Comparison of ENCODE assay signal across 1 cellular context in the genomic region with DNA sequence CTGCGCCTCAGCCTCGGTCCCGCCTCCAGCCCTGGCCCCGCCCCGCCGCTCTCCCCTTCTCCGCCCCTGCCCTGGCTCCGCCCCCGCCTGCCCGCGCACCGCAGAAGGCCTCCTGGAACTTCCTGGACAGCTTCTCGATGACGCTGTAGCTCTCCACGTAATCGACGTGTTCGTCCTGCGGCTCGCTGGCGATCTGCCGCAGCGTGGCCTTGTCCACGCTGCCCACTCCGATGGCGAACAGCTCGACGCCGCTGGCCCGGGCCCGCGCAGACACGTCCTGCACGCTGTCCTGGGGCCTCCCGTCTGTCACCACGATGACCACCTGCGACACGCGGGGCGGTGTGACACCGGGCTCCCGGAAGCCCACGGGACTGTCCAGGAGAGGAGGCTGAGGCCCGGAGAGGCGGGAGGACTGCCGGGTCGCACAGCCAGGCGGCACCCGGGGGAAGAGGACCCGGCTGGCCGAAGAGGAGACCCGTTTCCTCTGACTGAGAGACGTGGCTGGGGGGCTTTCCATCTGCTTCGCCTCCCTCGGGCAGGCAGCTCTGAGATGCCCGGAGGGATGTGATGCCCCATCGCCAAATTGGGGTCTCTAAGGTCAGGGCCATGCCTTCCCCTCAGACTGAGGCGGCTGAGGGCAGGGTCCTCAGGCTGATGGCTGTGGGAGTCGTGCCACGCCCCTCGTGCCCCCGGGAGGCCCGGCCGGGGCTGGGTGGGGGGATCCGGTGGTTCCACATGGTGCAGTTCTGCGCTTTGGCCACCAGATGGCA.
TF ChIP-seq lines count a peak whose summit lies in the region.

No MANE protein-coding gene starts in this region.

TF ChIP-seq in K562, 482 proteins besides CTCF, POLR2A, EP300 and RAD21 (continued from another document and continues in another):
- no peak; the same call in 1 of the 2 replicates for TF ChIP-seq MIER1 (IDR thresholded peaks at IDR 0.05; ENCODE audit: low read depth)
- TF ChIP-seq, protein P1, sequence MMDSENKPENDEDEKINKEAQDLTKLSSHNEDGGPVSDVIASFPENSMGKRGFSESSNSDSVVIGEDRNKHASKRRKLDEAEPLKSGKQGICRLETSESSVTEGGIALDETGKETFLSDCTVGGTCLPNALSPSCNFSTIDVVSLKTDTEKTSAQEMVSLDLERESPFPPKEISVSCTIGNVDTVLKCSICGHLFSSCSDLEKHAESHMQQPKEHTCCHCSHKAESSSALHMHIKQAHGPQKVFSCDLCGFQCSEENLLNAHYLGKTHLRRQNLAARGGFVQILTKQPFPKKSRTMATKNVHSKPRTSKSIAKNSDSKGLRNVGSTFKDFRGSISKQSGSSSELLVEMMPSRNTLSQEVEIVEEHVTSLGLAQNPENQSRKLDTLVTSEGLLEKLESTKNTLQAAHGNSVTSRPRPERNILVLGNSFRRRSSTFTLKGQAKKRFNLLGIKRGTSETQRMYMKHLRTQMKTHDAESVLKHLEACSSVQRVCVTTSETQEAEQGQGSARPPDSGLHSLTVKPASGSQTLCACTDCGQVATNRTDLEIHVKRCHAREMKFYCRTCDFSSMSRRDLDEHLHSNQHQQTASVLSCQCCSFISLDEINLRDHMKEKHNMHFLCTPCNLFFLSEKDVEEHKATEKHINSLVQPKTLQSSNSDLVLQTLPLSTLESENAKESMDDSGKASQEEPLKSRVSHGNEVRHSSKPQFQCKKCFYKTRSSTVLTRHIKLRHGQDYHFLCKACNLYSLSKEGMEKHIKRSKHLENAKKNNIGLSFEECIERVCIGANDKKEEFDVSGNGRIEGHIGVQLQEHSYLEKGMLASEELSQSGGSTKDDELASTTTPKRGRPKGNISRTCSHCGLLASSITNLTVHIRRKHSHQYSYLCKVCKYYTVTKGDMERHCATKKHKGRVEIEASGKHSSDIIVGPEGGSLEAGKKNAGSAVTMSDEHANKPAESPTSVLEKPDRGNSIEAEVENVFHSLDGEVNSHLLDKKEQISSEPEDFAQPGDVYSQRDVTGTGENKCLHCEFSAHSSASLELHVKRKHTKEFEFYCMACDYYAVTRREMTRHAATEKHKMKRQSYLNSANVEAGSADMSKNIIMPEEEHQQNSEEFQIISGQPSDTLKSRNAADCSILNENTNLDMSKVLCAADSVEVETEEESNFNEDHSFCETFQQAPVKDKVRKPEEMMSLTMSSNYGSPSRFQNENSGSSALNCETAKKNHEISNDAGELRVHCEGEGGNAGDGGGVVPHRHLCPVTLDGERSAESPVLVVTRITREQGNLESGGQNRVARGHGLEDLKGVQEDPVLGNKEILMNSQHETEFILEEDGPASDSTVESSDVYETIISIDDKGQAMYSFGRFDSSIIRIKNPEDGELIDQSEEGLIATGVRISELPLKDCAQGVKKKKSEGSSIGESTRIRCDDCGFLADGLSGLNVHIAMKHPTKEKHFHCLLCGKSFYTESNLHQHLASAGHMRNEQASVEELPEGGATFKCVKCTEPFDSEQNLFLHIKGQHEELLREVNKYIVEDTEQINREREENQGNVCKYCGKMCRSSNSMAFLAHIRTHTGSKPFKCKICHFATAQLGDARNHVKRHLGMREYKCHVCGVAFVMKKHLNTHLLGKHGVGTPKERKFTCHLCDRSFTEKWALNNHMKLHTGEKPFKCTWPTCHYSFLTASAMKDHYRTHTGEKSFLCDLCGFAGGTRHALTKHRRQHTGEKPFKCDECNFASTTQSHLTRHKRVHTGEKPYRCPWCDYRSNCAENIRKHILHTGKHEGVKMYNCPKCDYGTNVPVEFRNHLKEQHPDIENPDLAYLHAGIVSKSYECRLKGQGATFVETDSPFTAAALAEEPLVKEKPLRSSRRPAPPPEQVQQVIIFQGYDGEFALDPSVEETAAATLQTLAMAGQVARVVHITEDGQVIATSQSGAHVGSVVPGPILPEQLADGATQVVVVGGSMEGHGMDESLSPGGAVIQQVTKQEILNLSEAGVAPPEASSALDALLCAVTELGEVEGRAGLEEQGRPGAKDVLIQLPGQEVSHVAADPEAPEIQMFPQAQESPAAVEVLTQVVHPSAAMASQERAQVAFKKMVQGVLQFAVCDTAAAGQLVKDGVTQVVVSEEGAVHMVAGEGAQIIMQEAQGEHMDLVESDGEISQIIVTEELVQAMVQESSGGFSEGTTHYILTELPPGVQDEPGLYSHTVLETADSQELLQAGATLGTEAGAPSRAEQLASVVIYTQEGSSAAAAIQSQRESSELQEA (IDR thresholded peaks at IDR 0.05; ENCODE audit: low read depth) = no peak
- TF ChIP-seq ELF1 (tag; IDR thresholded peaks at IDR 0.05) = peak; percentile 92
- TF ChIP-seq GATA2 (CRISPR knock-in tag; IDR thresholded peaks at IDR 0.05) = no peak
- TF ChIP-seq RNF219 (CRISPR knock-in tag; IDR thresholded peaks at IDR 0.05) = no peak
- no peak for TF ChIP-seq SMARCC2 (IDR thresholded peaks at IDR 0.05; ENCODE audit: low read depth)
- TF ChIP-seq HMG20A (CRISPR knock-in tag; conservative IDR thresholded peaks at IDR 0.05) = no peak
- peak; percentile 77 for TF ChIP-seq ZNF239 (CRISPR knock-in tag; IDR thresholded peaks at IDR 0.05)
- TF ChIP-seq GATAD2A (IDR thresholded peaks at IDR 0.05) = peak; percentile 79
- TF ChIP-seq ZNF75A (CRISPR knock-in tag; IDR thresholded peaks at IDR 0.05) = peak; percentile 64; the same call in 1 of the 2 replicates
- TF ChIP-seq POLR3G (IDR thresholded peaks at IDR 0.05; ENCODE audit: extremely low read depth, insufficient read length, insufficient replicate concordance) = no peak
- TF ChIP-seq, protein P2, sequence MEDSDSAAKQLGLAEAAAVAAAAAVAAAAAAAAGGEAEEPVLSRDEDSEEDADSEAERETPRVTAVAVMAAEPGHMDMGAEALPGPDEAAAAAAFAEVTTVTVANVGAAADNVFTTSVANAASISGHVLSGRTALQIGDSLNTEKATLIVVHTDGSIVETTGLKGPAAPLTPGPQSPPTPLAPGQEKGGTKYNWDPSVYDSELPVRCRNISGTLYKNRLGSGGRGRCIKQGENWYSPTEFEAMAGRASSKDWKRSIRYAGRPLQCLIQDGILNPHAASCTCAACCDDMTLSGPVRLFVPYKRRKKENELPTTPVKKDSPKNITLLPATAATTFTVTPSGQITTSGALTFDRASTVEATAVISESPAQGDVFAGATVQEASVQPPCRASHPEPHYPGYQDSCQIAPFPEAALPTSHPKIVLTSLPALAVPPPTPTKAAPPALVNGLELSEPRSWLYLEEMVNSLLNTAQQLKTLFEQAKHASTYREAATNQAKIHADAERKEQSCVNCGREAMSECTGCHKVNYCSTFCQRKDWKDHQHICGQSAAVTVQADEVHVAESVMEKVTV (CRISPR knock-in tag; IDR thresholded peaks at IDR 0.05) = no peak; the same call in 1 of the 2 replicates
- TF ChIP-seq CLOCK (CRISPR knock-in tag; IDR thresholded peaks at IDR 0.05; ENCODE audit: borderline replicate concordance) = 0 out of 2 replicates have a peak, but pooled peaks have one; percentile 17
- peak; percentile 96 for TF ChIP-seq E2F3 (CRISPR knock-in tag; IDR thresholded peaks at IDR 0.05)
- peak; percentile 60; the same call in 1 of the 2 replicates for TF ChIP-seq NR2C2 (CRISPR knock-in tag; IDR thresholded peaks at IDR 0.05)
- TF ChIP-seq NR2C2 (tag; IDR thresholded peaks at IDR 0.05) = peak; percentile 89
- TF ChIP-seq PYGO2 (tag; IDR thresholded peaks at IDR 0.05) = no peak
- peak; percentile 30 for TF ChIP-seq ZNF146 (CRISPR knock-in tag; IDR thresholded peaks at IDR 0.05; ENCODE audit: unreplicated experiment)
- TF ChIP-seq ZNF217 (CRISPR knock-in tag; IDR thresholded peaks at IDR 0.05) = 0 out of 2 replicates have a peak, but pooled peaks have one; percentile 72
- TF ChIP-seq ZNF77 (CRISPR knock-in tag; IDR thresholded peaks at IDR 0.05) = peak; percentile 72; the same call in 1 of the 2 replicates
- peak; percentile 10; the same call in 1 of the 2 replicates for TF ChIP-seq LARP7 (IDR thresholded peaks at IDR 0.05)
- TF ChIP-seq, protein P3, sequence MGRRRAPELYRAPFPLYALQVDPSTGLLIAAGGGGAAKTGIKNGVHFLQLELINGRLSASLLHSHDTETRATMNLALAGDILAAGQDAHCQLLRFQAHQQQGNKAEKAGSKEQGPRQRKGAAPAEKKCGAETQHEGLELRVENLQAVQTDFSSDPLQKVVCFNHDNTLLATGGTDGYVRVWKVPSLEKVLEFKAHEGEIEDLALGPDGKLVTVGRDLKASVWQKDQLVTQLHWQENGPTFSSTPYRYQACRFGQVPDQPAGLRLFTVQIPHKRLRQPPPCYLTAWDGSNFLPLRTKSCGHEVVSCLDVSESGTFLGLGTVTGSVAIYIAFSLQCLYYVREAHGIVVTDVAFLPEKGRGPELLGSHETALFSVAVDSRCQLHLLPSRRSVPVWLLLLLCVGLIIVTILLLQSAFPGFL (CRISPR knock-in tag; IDR thresholded peaks at IDR 0.05) = no peak
- TF ChIP-seq, protein P4, sequence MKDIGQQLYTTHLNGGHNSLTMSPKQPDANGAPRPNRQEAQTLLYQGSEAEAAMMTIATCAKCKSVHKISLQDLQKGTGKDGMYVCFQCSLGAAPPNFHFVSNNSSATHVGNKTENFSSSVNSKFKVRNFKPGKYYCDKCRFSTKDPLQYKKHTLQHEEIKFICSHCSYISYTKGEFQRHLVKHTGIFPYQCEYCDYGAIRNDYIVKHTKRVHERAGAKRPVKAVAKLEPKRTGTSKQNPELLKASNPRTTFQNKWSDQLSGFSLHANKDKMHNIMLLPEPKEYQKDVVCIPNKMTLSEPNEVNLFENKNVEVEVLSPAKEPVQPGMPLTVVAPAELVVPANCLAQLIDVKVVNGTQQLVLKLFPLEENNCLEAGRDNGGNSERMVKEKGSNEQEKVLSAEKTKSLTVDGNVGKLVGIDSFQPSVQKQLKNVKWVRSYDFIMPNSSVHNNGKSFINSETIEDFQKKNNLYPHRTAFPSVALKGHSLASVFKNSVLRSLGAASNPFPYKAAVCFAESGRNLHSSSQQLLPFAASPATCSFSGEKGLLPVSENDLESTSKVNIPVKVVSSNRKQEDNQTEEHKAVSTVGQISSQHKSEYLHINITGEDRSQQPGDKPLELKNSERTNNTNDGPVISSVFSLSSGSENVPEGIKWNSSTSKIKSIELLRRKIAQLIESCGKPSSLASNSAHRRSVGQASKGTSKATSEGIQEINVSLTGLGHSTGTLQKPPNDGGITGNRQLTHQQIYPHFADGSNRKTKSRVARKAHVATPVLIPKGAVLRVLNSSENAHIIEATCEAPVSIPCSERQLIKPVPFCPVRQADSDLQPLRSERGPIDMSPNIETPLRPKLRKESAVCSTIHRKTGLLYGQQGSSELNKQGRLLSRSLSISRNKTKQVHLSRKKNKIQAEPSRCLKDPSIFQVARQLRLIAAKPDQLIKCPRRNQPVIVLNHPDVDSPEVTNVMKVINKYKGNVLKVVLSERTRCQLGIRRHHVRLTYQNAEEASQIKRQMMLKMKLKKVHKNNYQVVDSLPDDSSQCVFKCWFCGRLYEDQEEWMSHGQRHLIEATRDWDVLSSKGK (CRISPR knock-in tag; IDR thresholded peaks at IDR 0.05) = no peak
- TF ChIP-seq IFI16 (CRISPR knock-in tag; IDR thresholded peaks at IDR 0.05) = no peak
- no peak for TF ChIP-seq IRF9 (tag; IDR thresholded peaks at IDR 0.05)
- TF ChIP-seq KDM2B (CRISPR knock-in tag; IDR thresholded peaks at IDR 0.05) = peak; percentile 95
- peak; percentile 41; the same call in 1 of the 2 replicates for TF ChIP-seq GTF2A2 (tag; IDR thresholded peaks at IDR 0.05)
